8 cellular contexts compared by ENCODE assay signal in the genomic region with DNA sequence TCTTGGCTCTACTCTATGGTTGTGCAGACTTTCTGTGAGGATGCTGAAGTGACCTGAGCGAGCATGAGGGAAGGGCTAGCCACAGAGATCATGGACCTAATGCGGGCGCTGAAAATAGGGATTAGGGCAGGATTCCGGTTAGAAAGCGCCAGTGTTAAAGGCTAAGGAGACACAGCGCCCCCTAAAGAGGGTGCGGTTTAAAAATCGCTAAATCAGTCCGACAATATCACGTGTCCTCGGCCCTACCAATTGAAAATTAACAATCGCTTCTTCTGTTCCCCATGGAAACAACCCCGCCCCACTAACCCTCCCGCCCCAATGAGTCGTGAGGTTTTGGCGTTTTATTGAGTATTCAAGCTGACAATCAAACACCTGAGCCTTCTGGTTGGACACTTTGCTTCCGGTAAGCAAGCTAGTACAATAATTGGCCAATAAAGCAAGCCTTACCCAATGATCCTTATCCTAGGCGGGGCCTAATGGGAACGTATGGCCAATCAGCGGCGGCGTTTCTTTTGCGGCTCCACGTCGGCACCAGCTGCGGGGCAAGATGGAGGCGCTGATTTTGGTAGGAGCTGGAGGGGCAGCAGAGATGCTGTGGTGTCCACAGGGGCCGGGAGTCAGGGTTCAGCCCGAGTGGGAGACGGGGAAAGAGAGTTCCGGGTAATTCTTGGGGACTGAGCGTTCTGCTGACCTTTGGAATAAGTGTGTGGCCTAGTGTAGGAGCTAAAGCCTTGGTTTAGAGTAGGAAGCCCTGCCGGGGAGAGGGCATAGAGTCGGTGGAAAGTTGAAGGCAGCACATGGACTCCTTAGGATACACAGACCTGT. TPM values are rescaled to one million over a fixed set of nuclear protein-coding genes. Genes with fewer than 3 reads are reported as not detected.
A peak's percentile ranks its signal among the peaks of the same experiment; 100 is the strongest.
DNase-seq lines count a peak whose midpoint lies in the region; ATAC-seq and TF ChIP-seq lines count a peak whose summit lies in the region.

COPZ1 (plus strand) TSS at position 515 of the 825 bp plus-strand sequence; CDS start at position 548, 33 bp downstream.

- H4K20me1 ChIP-seq in DND-41 (ENCODE audit: insufficient read depth, low read length): no peaks in the 10 kb centered on the region
- no peaks in the 10 kb centered on the region for H4K20me1 ChIP-seq in KMS-11 (ENCODE audit: insufficient read depth)

- no peaks in the 10 kb centered on the region for H3K9me3 Mint-ChIP-seq in activated T-cell treated with anti-CD3 and anti-CD28 coated beads, Interleukin-2, amount 50 U/mL, for 4 hours

- BruUV-seq in Panc1 (replicated peaks; lab: Mats Ljungman, UMichigan): no TSS peak

- H3K4me2 ChIP-seq in DND-41 (ENCODE audit: insufficient read depth, low read length): peak within 1 kb of the TSS; percentile 90
- peak within 1 kb of the TSS; percentile 97 for H3K4me2 ChIP-seq in KMS-11

- H3K4me1 ChIP-seq in DND-41 (ENCODE audit: insufficient read depth, low read length) (peaks cover 19% of the 10 kb centered on the region), KMS-11 (ENCODE audit: low read depth, poor library complexity, severe bottlenecking) (peaks cover 14% of the 10 kb centered on the region), Panc1 (ENCODE audit: control insufficient read depth, insufficient read depth, low read length) (peaks cover 18% of the 10 kb centered on the region), muscle layer of colon (ENCODE audit: insufficient read depth, low read length) (peaks cover 25% of the 10 kb centered on the region)

- CTCF ChIA-PET in Panc1 (lab: Charles Lee): interaction anchor here (0.6 to 1.7 kb wide), 28 partner anchors 9 to 534 kb away, joined by 3 to 23 read pairs (median 6); partner anchors contain the start of genes CBX5, HNRNPA1 and NFE2

- H3K4me3 Mint-ChIP-seq in activated T-cell treated with anti-CD3 and anti-CD28 coated beads, Interleukin-2, amount 50 U/mL, for 4 hours: peak within 1 kb of the TSS; percentile 98

- H3K4me3 ChIP-seq in DND-41 (ENCODE audit: low read depth in 1 of 2, low read length in 2 of 2) (peak within 1 kb of the TSS; percentile 67 to 72), KMS-11 (IDR thresholded peaks at IDR 0.05; ENCODE audit: insufficient read depth, low read depth, low read length) (no peak within 1 kb of the TSS), Panc1 (ENCODE audit: low read depth in 2 of 2, low read length in 2 of 2) (peak within 1 kb of the TSS; percentile 93 to 98), muscle layer of colon (ENCODE audit: low read depth in 1 of 2, low read length in 2 of 2) (peak within 1 kb of the TSS; percentile 39 to 84)

- TF ChIP-seq CTCF in DND-41 (IDR thresholded peaks at IDR 0.05; ENCODE audit: borderline replicate concordance, extremely low read depth, low read length, poor library complexity, severe bottlenecking) (peak; percentile 89), KMS-11 (conservative IDR thresholded peaks at IDR 0.05; ENCODE audit: low read depth, low read length) (peak; percentile 100), Panc1 (IDR thresholded peaks at IDR 0.05) (peak; percentile 94)

- peak; percentile 97 for ATAC-seq in DND-41 (ENCODE audit: insufficient read depth, low read depth)
- peak; percentile 96 for ATAC-seq in GM21737 (IDR thresholded peaks at IDR 0.05; ENCODE audit: unreplicated experiment)
- peak; percentile 97 for ATAC-seq in Panc1
- peak; percentile 98 for ATAC-seq in activated T-cell treated with anti-CD3 and anti-CD28 coated beads, Interleukin-2, amount 50 U/mL, for 4 hours
- peak; percentile 98 for ATAC-seq in esophagus mucosa

- H3K9ac ChIP-seq in DND-41 (ENCODE audit: low read depth, low read length) (peak within 1 kb of the TSS; percentile 58), KMS-11 (peak within 1 kb of the TSS; percentile 69), muscle layer of colon (ENCODE audit: low read length) (peak within 1 kb of the TSS; percentile 94)

- H3K79me2 ChIP-seq in DND-41 (ENCODE audit: insufficient read depth, low read length) (peaks cover 38% of the 10 kb centered on the region), KMS-11 (ENCODE audit: insufficient read depth, low read depth) (peaks cover 18% of the 10 kb centered on the region)

- in situ Hi-C loops in Panc1 (cut with HindIII; ENCODE audit: low pct_unique_long_range_greater_than_20kb, low sequenced_read_pairs): no loop called here

- peak within 1 kb of the TSS; percentile 92 for H3K27ac ChIP-seq in DND-41 (ENCODE audit: low read length)
- peak within 1 kb of the TSS; percentile 48 for H3K27ac ChIP-seq in KMS-11
- H3K27ac ChIP-seq in Panc1 (ENCODE audit: low read length): peak within 1 kb of the TSS; percentile 94
- peak within 1 kb of the TSS; percentile 71 for H3K27ac ChIP-seq in muscle layer of colon (ENCODE audit: low read depth, low read length)

- H2AFZ ChIP-seq in DND-41 (ENCODE audit: low read depth, low read length) (peak within 1 kb of the TSS; percentile 95), KMS-11 (ENCODE audit: low read depth) (peak within 1 kb of the TSS; percentile 98)

- intact Hi-C loops in Panc1 (cut with micrococcal nuclease; ENCODE audit: unreplicated experiment): loop anchor here (2.0 kb wide), 1 partner anchor 36 kb away; no protein-coding TSS in a partner anchor

- no peaks in the 10 kb centered on the region for H3K9me3 ChIP-seq in DND-41 (ENCODE audit: insufficient read depth, low read length, severe bottlenecking)
- no peaks in the 10 kb centered on the region for H3K9me3 ChIP-seq in Panc1 (ENCODE audit: control insufficient read depth, insufficient read depth, low read depth, low read length)
- H3K9me3 ChIP-seq in muscle layer of colon (ENCODE audit: low read length): no peaks in the 10 kb centered on the region

- peaks cover 35% of the 10 kb centered on the region for H3K4me1 Mint-ChIP-seq in activated T-cell treated with anti-CD3 and anti-CD28 coated beads, Interleukin-2, amount 50 U/mL, for 4 hours (ENCODE audit: low read depth)

- no peaks in the 10 kb centered on the region for H3K27me3 Mint-ChIP-seq in activated T-cell treated with anti-CD3 and anti-CD28 coated beads, Interleukin-2, amount 50 U/mL, for 4 hours (ENCODE audit: low read depth)

- DNase-seq in DND-41: peak; percentile 98
- DNase-seq in Panc1 (ENCODE audit: low read depth, low spot score): peak; percentile 99
- DNase-seq in activated T-cell treated with anti-CD3 and anti-CD28 coated beads, Interleukin-2, amount 50 U/mL, for 4 hours: peak; percentile 87
- peak; percentile 81 for DNase-seq in stimulated activated CD8-positive, alpha-beta memory T cell treated with anti-CD3 and anti-CD28 coated beads, Interleukin-7, amount 100 ng/mL, for 24 hours (ENCODE audit: low read depth)

- H3K36me3 ChIP-seq in DND-41 (ENCODE audit: insufficient read depth, low read length) (peaks cover 3% of the 10 kb centered on the region; the same call in 1 of the 2 replicates), KMS-11 (ENCODE audit: insufficient read depth) (no peaks in the 10 kb centered on the region), Panc1 (ENCODE audit: control insufficient read depth, insufficient read depth, low read length) (peaks cover 3% of the 10 kb centered on the region), muscle layer of colon (ENCODE audit: insufficient read depth, low read length) (peaks cover 9% of the 10 kb centered on the region)

- no peaks in the 10 kb centered on the region for H3K27me3 ChIP-seq in DND-41 (ENCODE audit: insufficient read depth, low read length, poor library complexity)
- H3K27me3 ChIP-seq in KMS-11 (ENCODE audit: insufficient read depth, low read depth): no peaks in the 10 kb centered on the region
- no peaks in the 10 kb centered on the region for H3K27me3 ChIP-seq in Panc1 (ENCODE audit: control insufficient read depth, insufficient read depth, low read length)
- no peaks in the 10 kb centered on the region for H3K27me3 ChIP-seq in muscle layer of colon (ENCODE audit: control insufficient read depth in 1 of 2, insufficient read depth in 2 of 2, low read length in 2 of 2)

- POLR2A ChIA-PET in Panc1 (lab: Charles Lee): interaction anchor here (0.6 to 1.2 kb wide), 10 partner anchors 28 to 1485 kb away, joined by 3 to 21 read pairs (median 4); partner anchors contain the start of genes CBX5 and HNRNPA1

- peaks cover 9% of the 10 kb centered on the region for H3K36me3 Mint-ChIP-seq in activated T-cell treated with anti-CD3 and anti-CD28 coated beads, Interleukin-2, amount 50 U/mL, for 4 hours (ENCODE audit: insufficient read depth)

RNA-seq across cellular contexts. Expression of gene COPZ1, which starts in this region (rescaled TPM):
- total RNA-seq in Panc1 (2021; ENCODE audit: unreplicated experiment) (175 TPM), esophagus mucosa (111 TPM)
- polyA plus RNA-seq in Panc1 (2012; ENCODE audit: insufficient read length): 147 TPM
- total RNA-seq in activated T-cell treated with anti-CD3 and anti-CD28 coated beads, Interleukin-2, amount 50 U/mL, for 4 hours: 100 to 1,000 TPM in 2 of 3 donors, 10 to 100 TPM in 1; 97.5 to 113 (median 109) TPM
